In genomic region chr11:10371926-10372641, GRCh38 we compare ENCODE assay signal across 27 cellular contexts.
DNase-seq lines count a peak whose midpoint lies in the region; ATAC-seq, FAIRE-seq and TF ChIP-seq lines count a peak whose summit lies in the region.
"Had no signal": no experiment of that assay in that cellular context is flagged by ENCODE, and none has a peak within 500 bp of the region (broad histone marks: within the 10 kb centered on the region; RNA-seq: fewer than 3 reads in every experiment).

No MANE protein-coding gene starts in this region.

- H3K27me3 Mint-ChIP-seq in H9 (ENCODE audit: low read depth): no peaks in the 10 kb centered on the region; the same call in 1 of the 2 replicates

- FAIRE-seq in HepG2 (lab: Jason Lieb, UNC): no peak
- FAIRE-seq: HTR-8/SVneo had no signal

- no peak overlapping the region for H4K8ac ChIP-seq in H9 (replicated peaks; ENCODE audit: insufficient read length, low read depth, low read length)

- H3K9me3 ChIP-seq in right lobe of liver: no peaks in the 10 kb centered on the region
- H3K9me3 ChIP-seq in HepG2 (ENCODE audit: low read length): no peaks in the 10 kb centered on the region
- H3K9me3 ChIP-seq in lower lobe of right lung: no peaks in the 10 kb centered on the region
- no peaks in the 10 kb centered on the region for H3K9me3 ChIP-seq in H9 (ENCODE audit: control insufficient read depth, low read depth, low read length)
- H3K9me3 ChIP-seq: Caco-2, SK-N-SH had no signal

- peaks cover 3 to 27% (median 16%) of the 10 kb centered on the region in 3 experiments; a peak in 5 of 7 replicates for H3K36me3 Mint-ChIP-seq in H9 (ENCODE audit: insufficient read depth in 1 of 3, low read depth in 3 of 3)
- H3K36me3 Mint-ChIP-seq: CD4-positive, alpha-beta memory T cell had no signal

- 44% methylated on average over 7 of the region's 7 CpGs for WGBS in right lobe of liver (ENCODE audit: insufficient coverage, low coverage, low lambda C conversion rate, missing lambda C conversion rate)
- 4% methylated on average over 7 of the region's 7 CpGs for WGBS in HepG2 (ENCODE audit: low lambda C conversion rate)
- no CpG with 5 or more reads among the region's 7 CpGs for WGBS in H9 (ENCODE audit: extremely low coverage, insufficient read length, low lambda C conversion rate)

- H3K4me3 Mint-ChIP-seq in H9: no peak overlapping the region
- H3K4me3 Mint-ChIP-seq: CD4-positive, alpha-beta memory T cell had no signal

- H3K79me2 ChIP-seq in HepG2 (ENCODE audit: insufficient read depth, low read length) (no peaks in the 10 kb centered on the region), H9 (ENCODE audit: insufficient read depth, low read length) (no peaks in the 10 kb centered on the region)

- H3K23me2 ChIP-seq in H9 (ENCODE audit: insufficient read length, low read depth, low read length, poor library complexity, severe bottlenecking): no peaks in the 10 kb centered on the region

- peaks cover 4 to 14% of the 10 kb centered on the region in 2 experiments; a peak in 4 of 5 replicates for H3K9me3 Mint-ChIP-seq in H9

- DNase-seq in right lobe of liver (no peak), HepG2 (ENCODE audit: low spot score) (no peak), fibroblast of gingiva (ENCODE audit: low read depth) (peak; percentile 53), lower lobe of right lung (no peak), cerebellar nuclear complex (lab: John Stamatoyannopoulos, UW) (no peak), H9 (no peak)
- DNase-seq in activated CD8-positive, alpha-beta memory T cell treated with anti-CD3 and anti-CD28 coated beads, Interleukin-2, amount 50 U/mL, for 4 hours: no peak
- DNase-seq: ACHN; Caco-2; CD4-positive, alpha-beta memory T cell; DMS 273 treated with DMSO at 0.1 percent for 48 hours; DND-41; H7; Kasumi-1; NCI-H1694; NCI-H2081; NCI-H2171; NCI-H345; NCI-H524; NCI-H774; NK-92 treated with Interleukin-12 subunit alpha and Interleukin-12 subunit beta, amount 100 ng/mL, for 24 hours; SIG-M5; SK-N-SH had no signal

- H3K18ac ChIP-seq in H9 (ENCODE audit: insufficient read length, low read depth, low read length): no peak overlapping the region

- no peak overlapping the region for H4K5ac ChIP-seq in H9 (ENCODE audit: insufficient read length, low read depth, low read length)

- no peak for TF ChIP-seq CTCF in right lobe of liver (IDR thresholded peaks at IDR 0.05)
- no peak for TF ChIP-seq CTCF in HepG2 (CRISPR knock-in tag; IDR thresholded peaks at IDR 0.05)
- no peak for TF ChIP-seq CTCF in lower lobe of right lung (IDR thresholded peaks at IDR 0.05)
- no peak for TF ChIP-seq CTCF in H9 (conservative IDR thresholded peaks at IDR 0.05)

- TF ChIP-seq RAD21 in HepG2 (CRISPR knock-in tag; IDR thresholded peaks at IDR 0.05): no peak

- H3K27ac ChIP-seq in right lobe of liver: no peak overlapping the region
- H3K27ac ChIP-seq in HepG2 (ENCODE audit: extremely low read length, insufficient read depth, low read length): no peak overlapping the region
- H3K27ac ChIP-seq in lower lobe of right lung: peak overlapping the region; percentile 48
- no peak overlapping the region for H3K27ac ChIP-seq in H9 (ENCODE audit: insufficient read length, low read depth, low read length)
- H3K27ac ChIP-seq: 22Rv1; BLaER1 treated with 17β-estradiol and CSF1 and Interleukin-3, amounts not matched to agents 10 nM and 100 nM had no signal

- H3K27ac Mint-ChIP-seq in H9: no peak overlapping the region
- H3K27ac Mint-ChIP-seq: CD4-positive, alpha-beta memory T cell had no signal

- in situ Hi-C loops in HepG2 (cut with HindIII; ENCODE audit: extremely low pct_ligation_motif_present, low pct_unique_long_range_greater_than_20kb): no loop called here

- H4K20me1 ChIP-seq in HepG2 (ENCODE audit: insufficient read depth, low read length) (no peaks in the 10 kb centered on the region), H9 (ENCODE audit: control insufficient read depth, insufficient read depth, insufficient read length) (peaks cover 4% of the 10 kb centered on the region)
- H4K20me1 ChIP-seq: BLaER1 treated with 17β-estradiol and CSF1 and Interleukin-3, amounts not matched to agents 10 nM and 100 nM had no signal

- H2BK12ac ChIP-seq in H9 (ENCODE audit: insufficient read length, low read depth, low read length): no peak overlapping the region

- no peak overlapping the region for H3T11ph ChIP-seq in H9 (ENCODE audit: low read length)

- no peak overlapping the region for H3K4me2 ChIP-seq in HepG2 (ENCODE audit: low read depth, low read length)
- H3K4me2 ChIP-seq in H9 (ENCODE audit: insufficient read depth, insufficient read length, low read length): no peak overlapping the region
- H3K4me2 ChIP-seq: BLaER1 treated with 17β-estradiol and CSF1 and Interleukin-3, amounts not matched to agents 10 nM and 100 nM; SK-N-SH had no signal

- H3K4me1 Mint-ChIP-seq in H9: peaks cover 0 to 3% of the 10 kb centered on the region in 2 experiments; a peak in 1 of 4 replicates
- H3K4me1 Mint-ChIP-seq: CD4-positive, alpha-beta memory T cell had no signal

- H3K4me1 ChIP-seq in right lobe of liver: peaks cover 0 to 18% (median 2%) of the 10 kb centered on the region in 4 donors
- H3K4me1 ChIP-seq in HepG2 (ENCODE audit: insufficient read depth, low read length): peaks cover 3% of the 10 kb centered on the region
- peaks cover 26% of the 10 kb centered on the region for H3K4me1 ChIP-seq in lower lobe of right lung
- H3K4me1 ChIP-seq in H9 (ENCODE audit: insufficient read depth, low read length): no peaks in the 10 kb centered on the region

- no peak for TF ChIP-seq POLR2A in right lobe of liver (IDR thresholded peaks at IDR 0.05)
- TF ChIP-seq POLR2A in HepG2 (IDR thresholded peaks at IDR 0.05; ENCODE audit: insufficient read depth in 1 of 2, low read depth in 2 of 2, low read length in 2 of 2): no peak

- H4K91ac ChIP-seq in H9 (ENCODE audit: insufficient read length, low read depth, low read length): no peak overlapping the region

- H2BK20ac ChIP-seq in H9 (ENCODE audit: low read depth, low read length, poor library complexity, severe bottlenecking): no peak overlapping the region

- H3K36me3 ChIP-seq in right lobe of liver (no peaks in the 10 kb centered on the region), HepG2 (replicated peaks in 1 of 2; ENCODE audit: control insufficient read depth in 1 of 2, insufficient read depth in 2 of 2, low read length in 2 of 2) (no peaks in the 10 kb centered on the region), lower lobe of right lung (no peaks in the 10 kb centered on the region)
- H3K36me3 ChIP-seq: BLaER1 treated with 17β-estradiol and CSF1 and Interleukin-3, amounts not matched to agents 10 nM and 100 nM had no signal

- no peak overlapping the region for H2BK120ac ChIP-seq in H9 (ENCODE audit: low read depth, low read length, poor library complexity, severe bottlenecking)

- no peak overlapping the region for H3K56ac ChIP-seq in H9 (ENCODE audit: insufficient read length, low read depth, low read length)

- H3K23ac ChIP-seq in H9 (ENCODE audit: insufficient read length, low read depth, low read length): no peak overlapping the region

- no TSS peak for BruUV-seq in HepG2 (replicated peaks; lab: Mats Ljungman, UMichigan)

- no peak overlapping the region for H2BK5ac ChIP-seq in H9 (ENCODE audit: insufficient read length, low read length)

- CTCF ChIA-PET in HepG2 (lab: Yijun Ruan, JAX; ENCODE audit: low intra/inter-chr PET ratio, low total read pairs): no interaction called here

- H3K4ac ChIP-seq in H9 (ENCODE audit: low read depth, low read length): no peak overlapping the region

- H3K4me3 ChIP-seq in right lobe of liver: no peak overlapping the region
- no peak overlapping the region for H3K4me3 ChIP-seq in HepG2 (replicated peaks in 1 of 3; ENCODE audit: insufficient read depth in 1 of 3, low read depth in 2 of 3, low read length in 3 of 3)
- H3K4me3 ChIP-seq in lower lobe of right lung: no peak overlapping the region
- H3K4me3 ChIP-seq: BLaER1 treated with 17β-estradiol and CSF1 and Interleukin-3, amounts not matched to agents 10 nM and 100 nM had no signal

- H2BK15ac ChIP-seq in H9 (ENCODE audit: low read depth, low read length): no peak overlapping the region

- intact Hi-C loops in right lobe of liver (cut with DNase I) (no loop called here), HepG2 (cut with micrococcal nuclease; ENCODE audit: unreplicated experiment) (no loop called here), lower lobe of right lung (cut with DNase I) (no loop called here)

- H3K9ac ChIP-seq in HepG2 (ENCODE audit: insufficient read depth, low read depth, low read length) (no peak overlapping the region), H9 (ENCODE audit: extremely low read depth, insufficient read length, low read length) (no peak overlapping the region)
- H3K9ac ChIP-seq: BLaER1 treated with 17β-estradiol and CSF1 and Interleukin-3, amounts not matched to agents 10 nM and 100 nM; SK-N-SH had no signal

- H2AFZ ChIP-seq in HepG2 (ENCODE audit: low read length) (no peak overlapping the region), H9 (ENCODE audit: low read length) (no peak overlapping the region)

- POLR2A ChIA-PET in HepG2 (lab: Yijun Ruan, JAX): interaction anchor here (1.3 kb wide), 1 partner anchor 46 kb away, joined by 3 read pairs; no protein-coding TSS in a partner anchor

- TF ChIP-seq EP300 in HepG2 (IDR thresholded peaks at IDR 0.05; ENCODE audit: low read depth in 2 of 2, low read length in 2 of 2) (no peak), HepG2 (CRISPR knock-in tag; IDR thresholded peaks at IDR 0.05; ENCODE audit: borderline replicate concordance) (no peak)

- no peaks in the 10 kb centered on the region for H3K79me1 ChIP-seq in H9 (ENCODE audit: insufficient read depth, low read depth, low read length, poor library complexity, severe bottlenecking)

- no peaks in the 10 kb centered on the region for H3K27me3 ChIP-seq in right lobe of liver
- no peaks in the 10 kb centered on the region for H3K27me3 ChIP-seq in HepG2 (ENCODE audit: control insufficient read depth in 1 of 2, insufficient read depth in 2 of 2, low read length in 2 of 2)
- no peaks in the 10 kb centered on the region for H3K27me3 ChIP-seq in lower lobe of right lung (ENCODE audit: low read depth)
- no peaks in the 10 kb centered on the region for H3K27me3 ChIP-seq in H9 (ENCODE audit: insufficient read depth, low read length)
- H3K27me3 ChIP-seq: BLaER1 treated with 17β-estradiol and CSF1 and Interleukin-3, amounts not matched to agents 10 nM and 100 nM had no signal

- H2AK5ac ChIP-seq in H9 (ENCODE audit: insufficient read length, low read length): no peak overlapping the region

- ATAC-seq in right lobe of liver: peak in 3 of 4 donors; percentile 22 to 53 (median 32)
- ATAC-seq in HepG2: no peak
- no peak for ATAC-seq in lower lobe of right lung
- ATAC-seq in GM19324 (IDR thresholded peaks at IDR 0.05; ENCODE audit: low FRiP score, unreplicated experiment): no peak

- no peak overlapping the region for H3K14ac ChIP-seq in H9 (ENCODE audit: insufficient read depth, low read length)

TF ChIP-seq in HepG2, 621 proteins besides CTCF, POLR2A, EP300 and RAD21:
- TF ChIP-seq ZNF766 (CRISPR knock-in tag; IDR thresholded peaks at IDR 0.05; ENCODE audit: borderline replicate concordance): no peak
- no peak for TF ChIP-seq SMAD9 (CRISPR knock-in tag; IDR thresholded peaks at IDR 0.05)
TF ChIP-seq in HepG2: peak in this region for 0.

Comparison
In these comparisons a context has a peak if more than half of its experiments do, and no peak if none do; other contexts are left out.
1. ATAC-seq: peak in right lobe of liver (3 of 4); none in HepG2 (single experiment), lower lobe of right lung (0 of 2) and GM19324 (single experiment).